In genomic region chr5:176995896-176996767, GRCh38 we compare ENCODE assay signal across 9 cellular contexts. TPM values are rescaled to one million over a fixed set of nuclear protein-coding genes. Genes with fewer than 3 reads are reported as not detected.
DNase-seq lines count a peak whose midpoint lies in the region; ATAC-seq and FAIRE-seq lines count a peak whose summit lies in the region.
"Had no signal": no experiment of that assay in that cellular context is flagged by ENCODE, and none has a peak within 500 bp of the region (broad histone marks: within the 10 kb centered on the region; RNA-seq: fewer than 3 reads in every experiment).

No MANE protein-coding gene starts in this region.

- H3K4me3 Mint-ChIP-seq in naive thymus-derived CD8-positive, alpha-beta T cell = peak overlapping the region in 2 of 10 donors; percentile 5 to 26

- no peak overlapping the region for H3K9ac ChIP-seq in neuronal stem cell (ENCODE audit: low read depth, low read length, poor library complexity)

- FAIRE-seq in GM19239 (lab: Jason Lieb, UNC) = peak; percentile 70

- peak overlapping the region in 5 of 10 donors; percentile 4 to 70 (median 60) for H3K27ac Mint-ChIP-seq in naive thymus-derived CD8-positive, alpha-beta T cell

- DNase-seq in CD1c-positive myeloid dendritic cell (ENCODE audit: extremely low spot score) = peak; percentile 66
- DNase-seq in GM19239 (ENCODE audit: insufficient read length, low spot score) = no peak
- peak; percentile 47 for DNase-seq in OCI-M1 (lab: John Stamatoyannopoulos, UW)
- peak; percentile 19 for DNase-seq in hepatic stellate cell (ENCODE audit: low spot score)
- no peak for DNase-seq in SHP77 (lab: John Stamatoyannopoulos, UW)
- no peak for DNase-seq in NCI-H1930 (lab: John Stamatoyannopoulos, UW)
- no peak for DNase-seq in naive thymus-derived CD8-positive, alpha-beta T cell
- DNase-seq in neuronal stem cell (ENCODE audit: low spot score) = no peak
- DNase-seq: NCI-H510A treated with DMSO at 0.1 percent for 48 hours had no signal

- H3K4me3 ChIP-seq in neuronal stem cell (ENCODE audit: low read length in 2 of 2) = no peak overlapping the region

- no peak overlapping the region for H2AK5ac ChIP-seq in neuronal stem cell (ENCODE audit: low read depth, low read length)

- H3K36me3 Mint-ChIP-seq in naive thymus-derived CD8-positive, alpha-beta T cell = peaks cover 11 to 24% (median 14%) of the 10 kb centered on the region in 3 donors

- no peak overlapping the region for H3K14ac ChIP-seq in neuronal stem cell (ENCODE audit: low read length)

- H2BK15ac ChIP-seq in neuronal stem cell (ENCODE audit: low read length) = no peak overlapping the region

- no peak overlapping the region for H2BK12ac ChIP-seq in neuronal stem cell (ENCODE audit: low read length)

- H3K79me1 ChIP-seq in neuronal stem cell (ENCODE audit: low read depth, low read length) = peaks cover 4% of the 10 kb centered on the region

- H3K4me1 Mint-ChIP-seq in naive thymus-derived CD8-positive, alpha-beta T cell = peaks cover 17 to 66% (median 45%) of the 10 kb centered on the region in 4 donors

- no peak overlapping the region for H3K27ac ChIP-seq in neuronal stem cell (replicated peaks; ENCODE audit: low read length)

- no peaks in the 10 kb centered on the region for H3K4me1 ChIP-seq in neuronal stem cell (ENCODE audit: control insufficient read depth in 2 of 2, insufficient read depth in 1 of 2, low read depth in 1 of 2, low read length in 2 of 2)

- WGBS in neuronal stem cell (ENCODE audit: extremely low coverage in 2 of 2, insufficient read length in 2 of 2, insufficient replicate concordance in 1 of 2), 2 donors = no CpG with 5 or more reads among the region's 4 CpGs

- peaks cover 6 to 16% of the 10 kb centered on the region in 2 donors for H3K9me3 ChIP-seq in neuronal stem cell (replicated peaks in 1 of 2; ENCODE audit: control insufficient read depth in 2 of 2, insufficient read depth in 1 of 2, low read depth in 1 of 2, low read length in 2 of 2)

- H3K27me3 ChIP-seq in neuronal stem cell (ENCODE audit: control insufficient read depth in 3 of 3, insufficient read depth in 3 of 3, low read depth in 1 of 3, low read length in 3 of 3) = no peaks in the 10 kb centered on the region

- no peak overlapping the region for H3K18ac ChIP-seq in neuronal stem cell (ENCODE audit: low read length)

- no peak overlapping the region for H2BK120ac ChIP-seq in neuronal stem cell (ENCODE audit: low read depth, low read length)

- peaks cover 0 to 8% (median 0%) of the 10 kb centered on the region in 9 donors for H3K9me3 Mint-ChIP-seq in naive thymus-derived CD8-positive, alpha-beta T cell

- H4K8ac ChIP-seq in neuronal stem cell (ENCODE audit: low read depth, low read length) = no peak overlapping the region

- H3K4me2 ChIP-seq in neuronal stem cell (ENCODE audit: insufficient read depth, low read length, poor library complexity, severe bottlenecking) = no peak overlapping the region

- H2BK5ac ChIP-seq in neuronal stem cell (ENCODE audit: low read length) = no peak overlapping the region

- H3K27me3 Mint-ChIP-seq in naive thymus-derived CD8-positive, alpha-beta T cell = no peaks in the 10 kb centered on the region

- no peak for ATAC-seq in naive thymus-derived CD8-positive, alpha-beta T cell

- POLR2A ChIA-PET in naive thymus-derived CD8-positive, alpha-beta T cell (lab: Charles Lee) = interaction anchor here (0.7 to 1.5 kb wide), 2 partner anchors 10 to 12 kb away, joined by 3 to 6 read pairs; partner anchors contain the start of gene UIMC1

- H3K4ac ChIP-seq in neuronal stem cell (ENCODE audit: low read length) = no peak overlapping the region

- peaks cover 1 to 8% of the 10 kb centered on the region in 2 donors for H3K36me3 ChIP-seq in neuronal stem cell (replicated peaks in 1 of 2; ENCODE audit: control insufficient read depth in 2 of 2, insufficient read depth in 2 of 2, low read length in 2 of 2)

- no peak overlapping the region for H4K91ac ChIP-seq in neuronal stem cell (ENCODE audit: low read depth, low read length, poor library complexity)

- H2AFZ ChIP-seq in neuronal stem cell (ENCODE audit: low read length) = no peak overlapping the region

- no peak overlapping the region for H3K23ac ChIP-seq in neuronal stem cell (ENCODE audit: low read depth, low read length, poor library complexity)

RNA-seq across cellular contexts. Expression of gene UIMC1, which starts 10.4 kb away (rescaled TPM):
- total RNA-seq in naive thymus-derived CD8-positive, alpha-beta T cell = 10 to 100 TPM; 60.9 to 70.0 TPM
- 10 to 100 TPM; 15.4 to 31.0 (median 16.6) TPM for polyA plus RNA-seq in naive thymus-derived CD8-positive, alpha-beta T cell
- 25.7 TPM for polyA plus RNA-seq in neuronal stem cell (2013, experiment 1 of 2)
- 24.6 TPM for polyA plus RNA-seq in neuronal stem cell (2013, experiment 2 of 2)

RNA-seq across cellular contexts. Expression of gene ZNF346, which starts 26.4 kb away (rescaled TPM):
- total RNA-seq in naive thymus-derived CD8-positive, alpha-beta T cell = 10 to 100 TPM; 21.3 to 30.5 TPM
- 10 to 100 TPM in 2 of 3 donors, 1 to 10 TPM in 1; 9.3 to 19.5 (median 11.4) TPM for polyA plus RNA-seq in naive thymus-derived CD8-positive, alpha-beta T cell
- polyA plus RNA-seq in neuronal stem cell (2013, experiment 1 of 2) = 20.5 TPM
- 19.7 TPM for polyA plus RNA-seq in neuronal stem cell (2013, experiment 2 of 2)

Comparison
In these comparisons a context has a peak if more than half of its experiments do, and no peak if none do; other contexts are left out.
1. DNase-seq: peak in CD1c-positive myeloid dendritic cell (single experiment), OCI-M1 (single experiment) and hepatic stellate cell (single experiment); none in GM19239 (single experiment), SHP77 (0 of 2), NCI-H1930 (0 of 2), naive thymus-derived CD8-positive, alpha-beta T cell (0 of 10) and neuronal stem cell (single experiment).